In the genomic region with DNA sequence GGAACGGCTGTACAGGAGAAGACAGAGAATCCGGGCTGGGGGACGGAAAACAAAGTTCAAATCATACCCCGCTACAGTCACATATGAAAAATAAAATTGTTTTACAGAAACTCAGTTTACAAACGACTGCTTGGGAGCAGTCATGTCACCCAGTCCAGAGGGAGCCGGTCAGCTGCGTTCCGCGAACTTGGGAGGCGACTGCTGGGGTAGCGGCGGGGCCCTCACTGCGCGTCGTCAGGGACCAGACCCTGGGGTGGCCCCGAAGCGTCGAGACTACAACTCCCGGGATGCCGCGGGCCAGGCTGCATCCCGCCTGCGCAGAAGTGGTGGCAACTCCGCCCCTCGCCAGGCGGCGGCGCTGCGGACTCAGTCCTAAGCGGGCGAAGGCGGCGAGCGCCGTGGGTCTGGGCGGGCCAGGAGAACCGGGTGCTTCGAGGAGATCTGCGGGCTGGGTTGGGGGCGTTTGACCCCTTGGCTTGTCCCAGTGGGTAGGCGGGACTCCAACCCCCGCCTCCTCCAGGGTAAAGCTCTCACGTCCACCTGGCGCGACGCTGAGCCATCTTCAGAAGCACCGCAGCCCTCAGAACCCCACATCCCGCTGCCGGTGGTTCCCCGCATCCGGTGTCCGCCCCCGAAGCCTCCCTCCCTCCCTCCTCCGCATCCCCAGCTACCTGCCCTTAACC, we compare ENCODE assay signal across 7 cellular contexts. TPM values are rescaled to one million over a fixed set of nuclear protein-coding genes. Genes with fewer than 3 reads are reported as not detected.
A peak's percentile ranks its signal among the peaks of the same experiment; 100 is the strongest.
DNase-seq lines count a peak whose midpoint lies in the region; ATAC-seq, FAIRE-seq and TF ChIP-seq lines count a peak whose summit lies in the region.

No MANE protein-coding gene starts in this region.

- H3K4me1 Mint-ChIP-seq in T-helper 2 cell treated with Interferon-gamma antibody and Interleukin-4, amounts not matched to agents 5 μg/mL and 100 μg/mL, for 36 hours (ENCODE audit: low read depth) = peaks cover 44% of the 10 kb centered on the region
- H3K4me1 Mint-ChIP-seq in astrocyte (ENCODE audit: low read depth, unreplicated experiment) = peaks cover 11% of the 10 kb centered on the region

- H3K4me2 ChIP-seq in astrocyte (ENCODE audit: low read length) (peak overlapping the region; percentile 88), hepatocyte (peak overlapping the region; percentile 85)

- H3K27ac ChIP-seq in astrocyte (ENCODE audit: low read depth, low read length) (no peak overlapping the region), hepatocyte (peak overlapping the region; percentile 98)

- H3K27me3 ChIP-seq in astrocyte (ENCODE audit: insufficient read depth, low read length) (no peaks in the 10 kb centered on the region), hepatocyte (no peaks in the 10 kb centered on the region)

- H3K9ac ChIP-seq in astrocyte (ENCODE audit: low read length) = peak overlapping the region; percentile 79

- no peaks in the 10 kb centered on the region for H4K20me1 ChIP-seq in astrocyte (ENCODE audit: insufficient read depth, low read length)
- H4K20me1 ChIP-seq in hepatocyte (ENCODE audit: insufficient read depth, poor library complexity, severe bottlenecking) = no peaks in the 10 kb centered on the region

- peaks cover 39% of the 10 kb centered on the region for H3K36me3 Mint-ChIP-seq in T-helper 2 cell treated with Interferon-gamma antibody and Interleukin-4, amounts not matched to agents 5 μg/mL and 100 μg/mL, for 36 hours (ENCODE audit: low read depth)
- peaks cover 2% of the 10 kb centered on the region for H3K36me3 Mint-ChIP-seq in astrocyte (ENCODE audit: low read depth, unreplicated experiment)

- no peaks in the 10 kb centered on the region for H3K9me3 Mint-ChIP-seq in T-helper 2 cell treated with Interferon-gamma antibody and Interleukin-4, amounts not matched to agents 5 μg/mL and 100 μg/mL, for 36 hours
- no peaks in the 10 kb centered on the region for H3K9me3 Mint-ChIP-seq in astrocyte (ENCODE audit: unreplicated experiment)

- ATAC-seq in GM18508 (IDR thresholded peaks at IDR 0.05; ENCODE audit: insufficient read depth, unreplicated experiment) (peak; percentile 72), HG02970 (IDR thresholded peaks at IDR 0.05; ENCODE audit: low FRiP score, unreplicated experiment) (peak; percentile 90)

- TF ChIP-seq CTCF in astrocyte (IDR thresholded peaks at IDR 0.05; ENCODE audit: insufficient read depth, low read depth, low read length) = peak; percentile 55
- TF ChIP-seq CTCF in hepatocyte (IDR thresholded peaks at IDR 0.05; ENCODE audit: poor library complexity) = peak; percentile 97
- TF ChIP-seq CTCF in retinal pigment epithelial cell (conservative IDR thresholded peaks at IDR 0.05; ENCODE audit: low read depth, low read length) = peak; percentile 83

- no peaks in the 10 kb centered on the region for H3K9me3 ChIP-seq in astrocyte (ENCODE audit: insufficient read depth, low read depth, low read length)
- H3K9me3 ChIP-seq in hepatocyte (ENCODE audit: low read depth) = no peaks in the 10 kb centered on the region

- WGBS in hepatocyte (ENCODE audit: low lambda C conversion rate, missing lambda C conversion rate) = 3% methylated on average over 39 of the region's 54 CpGs

- peak overlapping the region; percentile 83 for H2AFZ ChIP-seq in astrocyte (ENCODE audit: low read depth, low read length)
- peak overlapping the region; percentile 91 for H2AFZ ChIP-seq in hepatocyte

- H3K4me3 ChIP-seq in astrocyte (ENCODE audit: insufficient read depth, low read depth, low read length) (peak overlapping the region; percentile 73), hepatocyte (peak overlapping the region; percentile 68), retinal pigment epithelial cell (ENCODE audit: low read length) (peak overlapping the region; percentile 75)

- no peaks in the 10 kb centered on the region for H3K79me2 ChIP-seq in astrocyte (ENCODE audit: insufficient read depth, low read length)
- no peaks in the 10 kb centered on the region for H3K79me2 ChIP-seq in hepatocyte

- H3K4me3 Mint-ChIP-seq in T-helper 2 cell treated with Interferon-gamma antibody and Interleukin-4, amounts not matched to agents 5 μg/mL and 100 μg/mL, for 36 hours = peak overlapping the region; percentile 100
- H3K4me3 Mint-ChIP-seq in astrocyte (ENCODE audit: unreplicated experiment) = peak overlapping the region; percentile 88

- FAIRE-seq in astrocyte (lab: Jason Lieb, UNC) = no peak

- H3K4me1 ChIP-seq in astrocyte (ENCODE audit: insufficient read depth, low read length) (peaks cover 16% of the 10 kb centered on the region), hepatocyte (ENCODE audit: insufficient read depth) (peaks cover 14% of the 10 kb centered on the region)

- H3K27me3 Mint-ChIP-seq in T-helper 2 cell treated with Interferon-gamma antibody and Interleukin-4, amounts not matched to agents 5 μg/mL and 100 μg/mL, for 36 hours (ENCODE audit: low read depth) = no peaks in the 10 kb centered on the region
- no peaks in the 10 kb centered on the region for H3K27me3 Mint-ChIP-seq in astrocyte (ENCODE audit: low read depth, unreplicated experiment)

- H3K9me2 ChIP-seq in hepatocyte (replicated peaks; ENCODE audit: insufficient read depth) = no peaks in the 10 kb centered on the region

- H3K36me3 ChIP-seq in astrocyte (ENCODE audit: insufficient read depth, low read length) (no peaks in the 10 kb centered on the region), hepatocyte (replicated peaks; ENCODE audit: insufficient read depth, low read depth) (no peaks in the 10 kb centered on the region)

- DNase-seq in NCI-H1694 treated with DMSO at 0.1 percent for 48 hours (lab: John Stamatoyannopoulos, UW) (peak; percentile 88), astrocyte (ENCODE audit: low read depth) (peak; percentile 57), hepatocyte (ENCODE audit: low spot score) (peak; percentile 97), retinal pigment epithelial cell (ENCODE audit: low read depth) (no peak)
- peak; percentile 94 for DNase-seq in T-helper 2 cell treated with Interferon-gamma antibody and Interleukin-4, amounts not matched to agents 5 μg/mL and 100 μg/mL, for 36 hours (ENCODE audit: low spot score)

- peak overlapping the region; percentile 98 for H3K27ac Mint-ChIP-seq in T-helper 2 cell treated with Interferon-gamma antibody and Interleukin-4, amounts not matched to agents 5 μg/mL and 100 μg/mL, for 36 hours
- H3K27ac Mint-ChIP-seq in astrocyte (ENCODE audit: unreplicated experiment) = peak overlapping the region; percentile 77

RNA-seq across cellular contexts. Expression of a gene that starts 4.0 kb away (rescaled TPM):
- not detected in 2 replicates for total RNA-seq in astrocyte
- not detected in 2 replicates for total RNA-seq in hepatocyte
- not detected in 2 replicates for polyA plus RNA-seq in hepatocyte

RNA-seq across cellular contexts. Expression of a gene that starts 11.1 kb away (rescaled TPM):
- 13,402 and 14,410 TPM in 2 replicates for total RNA-seq in astrocyte
- 1,377 and 3,174 TPM in 2 replicates for total RNA-seq in hepatocyte
- not detected in 2 replicates for polyA plus RNA-seq in hepatocyte

RNA-seq across cellular contexts. Expression of a gene that starts 11.4 kb away (rescaled TPM):
- total RNA-seq in astrocyte = 15.5 and 18.8 TPM in 2 replicates
- total RNA-seq in hepatocyte = 12.1 and 13.8 TPM in 2 replicates
- polyA plus RNA-seq in hepatocyte = 39.5 and 42.2 TPM in 2 replicates

RNA-seq across cellular contexts. Expression of a gene that starts 18.3 kb away (rescaled TPM):
- total RNA-seq in astrocyte = 0.53 and 1.0 TPM in 2 replicates
- total RNA-seq in hepatocyte = 1.8 and 9.4 TPM in 2 replicates
- polyA plus RNA-seq in hepatocyte = 5.2 and 5.6 TPM in 2 replicates

RNA-seq across cellular contexts. Expression of a gene that starts 27.0 kb away (rescaled TPM):
- total RNA-seq in astrocyte (not detected in 2 replicates), hepatocyte (0.27 TPM in 1 of 2 replicates, not detected in the other)
- 2.1 and 2.4 TPM in 2 replicates for polyA plus RNA-seq in hepatocyte
